Comparison of ENCODE assay signal across 19 cellular contexts in the genomic region with DNA sequence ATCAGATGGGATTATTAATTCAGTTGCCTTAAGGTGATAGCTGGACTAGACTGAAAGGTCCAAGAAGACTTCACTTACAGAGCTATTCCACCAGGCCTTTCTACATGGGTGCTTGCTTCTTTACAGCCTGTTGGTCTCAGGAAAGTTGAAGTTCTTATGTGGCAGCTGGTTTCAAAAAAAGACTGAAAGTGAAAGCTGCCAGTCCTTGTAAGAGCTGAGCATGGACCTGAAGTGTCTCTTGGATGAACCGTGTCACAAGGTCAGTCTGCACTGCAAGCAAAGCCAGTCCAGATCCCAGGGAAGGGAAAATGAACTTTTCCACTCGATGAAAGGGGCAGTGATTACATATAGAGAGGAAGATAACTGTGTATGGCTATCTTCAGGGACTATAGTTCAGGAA.
A peak's percentile ranks its signal among the peaks of the same experiment; 100 is the strongest.
DNase-seq lines count a peak whose midpoint lies in the region; ATAC-seq and TF ChIP-seq lines count a peak whose summit lies in the region.
"Had no signal": no experiment of that assay in that cellular context is flagged by ENCODE, and none has a peak within 500 bp of the region (broad histone marks: within the 10 kb centered on the region; RNA-seq: fewer than 3 reads in every experiment).

No MANE protein-coding gene starts in this region.

- H3K4me1 ChIP-seq in cardiac muscle cell (ENCODE audit: low read depth) (peaks cover 9% of the 10 kb centered on the region), left ventricle myocardium inferior (no peaks in the 10 kb centered on the region), OCI-LY3 (ENCODE audit: low read length) (peaks cover 9% of the 10 kb centered on the region; the same call in 1 of the 2 replicates), upper lobe of right lung (no peaks in the 10 kb centered on the region)
- H3K4me1 ChIP-seq: BLaER1, neural progenitor cell had no signal

- H3K79me2 ChIP-seq in OCI-LY3 (ENCODE audit: low read length), result no peaks in the 10 kb centered on the region

- ATAC-seq in upper lobe of right lung (peak; percentile 80), GM18498 (IDR thresholded peaks at IDR 0.05; ENCODE audit: unreplicated experiment) (no peak)

- no peaks in the 10 kb centered on the region for H3K36me3 ChIP-seq in cardiac muscle cell
- H3K36me3 ChIP-seq in left ventricle myocardium inferior, result no peaks in the 10 kb centered on the region
- no peaks in the 10 kb centered on the region for H3K36me3 ChIP-seq in OCI-LY3 (replicated peaks; ENCODE audit: low read depth, low read length)
- H3K36me3 ChIP-seq in upper lobe of right lung, result no peaks in the 10 kb centered on the region
- H3K36me3 ChIP-seq: BLaER1, neural progenitor cell had no signal

- no peak overlapping the region for H3K9ac ChIP-seq in OCI-LY3 (ENCODE audit: low read length)
- H3K9ac ChIP-seq: BLaER1, neural progenitor cell had no signal

- H3K9me3 ChIP-seq in cardiac muscle cell (ENCODE audit: low read depth), result no peaks in the 10 kb centered on the region
- H3K9me3 ChIP-seq in left ventricle myocardium inferior (replicated peaks), result peaks cover 11% of the 10 kb centered on the region
- H3K9me3 ChIP-seq in OCI-LY3 (ENCODE audit: insufficient read depth, low read length), result no peaks in the 10 kb centered on the region
- H3K9me3 ChIP-seq in upper lobe of right lung, result no peaks in the 10 kb centered on the region
- H3K9me3 ChIP-seq: BLaER1 had no signal

- peak overlapping the region; percentile 45 for H3K4me2 ChIP-seq in OCI-LY3 (ENCODE audit: low read length)
- H3K4me2 ChIP-seq: BLaER1, neural progenitor cell had no signal

- TF ChIP-seq CTCF in cardiac muscle cell (IDR thresholded peaks at IDR 0.05; ENCODE audit: low read depth, low read length) (no peak), left ventricle myocardium inferior (IDR thresholded peaks at IDR 0.05; ENCODE audit: borderline replicate concordance) (no peak), OCI-LY3 (IDR thresholded peaks at IDR 0.05; ENCODE audit: low read depth, low read length) (no peak), upper lobe of right lung (IDR thresholded peaks at IDR 0.05) (no peak)

- no peaks in the 10 kb centered on the region for H4K20me1 ChIP-seq in OCI-LY3 (ENCODE audit: insufficient read depth, low read length)
- H4K20me1 ChIP-seq: BLaER1 had no signal

- peak overlapping the region; percentile 62 for H2AFZ ChIP-seq in OCI-LY3 (ENCODE audit: low read depth, low read length)
- H2AFZ ChIP-seq: neural progenitor cell had no signal

- H3K4me3 ChIP-seq in cardiac muscle cell (no peak overlapping the region), left ventricle myocardium inferior (no peak overlapping the region), OCI-LY3 (ENCODE audit: low read length) (peak overlapping the region; percentile 15; the same call in 1 of the 2 replicates), upper lobe of right lung (no peak overlapping the region)
- H3K4me3 ChIP-seq: BLaER1, neural progenitor cell had no signal

- H3K27ac ChIP-seq in cardiac muscle cell, result peak overlapping the region; percentile 1
- H3K27ac ChIP-seq in left ventricle myocardium inferior (replicated peaks), result no peak overlapping the region
- no peak overlapping the region for H3K27ac ChIP-seq in OCI-LY3 (ENCODE audit: low read length)
- no peak overlapping the region for H3K27ac ChIP-seq in upper lobe of right lung
- H3K27ac ChIP-seq: BLaER1, neural progenitor cell, RWPE1 had no signal

- DNase-seq in cardiac muscle cell (ENCODE audit: low read depth in 1 of 2, low spot score in 1 of 2), result peak in 1 of 2 donors; percentile 28
- DNase-seq in left ventricle myocardium inferior, result no peak
- peak; percentile 5 for DNase-seq in glomerular visceral epithelial cell (ENCODE audit: extremely low spot score)
- no peak for DNase-seq in upper lobe of right lung
- DNase-seq in NCI-H510A (lab: John Stamatoyannopoulos, UW), result no peak
- DNase-seq in stimulated activated CD4-positive, alpha-beta T cell treated with anti-CD3 and anti-CD28 coated beads, Interleukin-2, amount 100 ng/mL, for 48 hours, result no peak
- DNase-seq: activated CD4-positive, alpha-beta T cell treated with anti-CD3 and anti-CD28 coated beads, Interleukin-2, amount 10 ng/mL, durations not matched to agents 7 days and 5 days; activated CD8-positive, alpha-beta memory T cell treated with anti-CD3 and anti-CD28 coated beads, Interleukin-2, amount 50 U/mL, for 48 hours; effector memory CD4-positive, alpha-beta T cell; kidney; NCI-H1092; stimulated activated naive CD4-positive, alpha-beta T cell; SW 1271; trophoblast cell had no signal

- no peaks in the 10 kb centered on the region for H3K27me3 ChIP-seq in cardiac muscle cell
- no peaks in the 10 kb centered on the region for H3K27me3 ChIP-seq in left ventricle myocardium inferior (ENCODE audit: low read depth)
- no peaks in the 10 kb centered on the region for H3K27me3 ChIP-seq in OCI-LY3 (ENCODE audit: low read depth, low read length)
- H3K27me3 ChIP-seq in upper lobe of right lung, result no peaks in the 10 kb centered on the region
- H3K27me3 ChIP-seq: BLaER1, neural progenitor cell had no signal

- intact Hi-C loops in left ventricle myocardium inferior (cut with micrococcal nuclease) (no loop called here), upper lobe of right lung (cut with DNase I) (no loop called here)
